ENCODE assay signal across 3 cellular contexts in the genomic region with DNA sequence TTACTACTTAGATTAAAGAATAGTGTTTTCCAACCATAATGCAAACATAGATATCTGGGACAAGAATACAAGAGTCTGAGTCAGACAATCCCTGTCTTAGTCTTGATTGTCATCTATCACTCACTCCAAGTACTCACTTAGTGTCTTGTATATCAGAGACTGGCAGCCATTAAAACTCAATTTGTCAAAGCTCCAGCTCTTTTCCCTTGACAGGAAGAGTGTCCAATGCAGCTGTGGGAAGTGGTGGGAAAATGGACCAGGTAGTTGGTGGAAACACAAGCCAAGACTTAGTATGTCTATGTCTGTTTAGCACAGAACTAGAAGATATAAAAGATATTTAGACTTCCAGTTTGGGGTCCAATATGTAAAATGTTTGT.
"Had no signal": no experiment of that assay in that cellular context is flagged by ENCODE, and none has a peak within 500 bp of the region (broad histone marks: within the 10 kb centered on the region; RNA-seq: fewer than 3 reads in every experiment).

No MANE protein-coding gene starts in this region.

- H3K4me2 ChIP-seq: GM23338 had no signal

- DNase-seq: H9, HCEC 1CT had no signal

- H3K4me3 ChIP-seq: GM23338 had no signal

- H2AFZ ChIP-seq: GM23338 had no signal
